Comparison of ENCODE assay signal across 7 cellular contexts in the genomic region with DNA sequence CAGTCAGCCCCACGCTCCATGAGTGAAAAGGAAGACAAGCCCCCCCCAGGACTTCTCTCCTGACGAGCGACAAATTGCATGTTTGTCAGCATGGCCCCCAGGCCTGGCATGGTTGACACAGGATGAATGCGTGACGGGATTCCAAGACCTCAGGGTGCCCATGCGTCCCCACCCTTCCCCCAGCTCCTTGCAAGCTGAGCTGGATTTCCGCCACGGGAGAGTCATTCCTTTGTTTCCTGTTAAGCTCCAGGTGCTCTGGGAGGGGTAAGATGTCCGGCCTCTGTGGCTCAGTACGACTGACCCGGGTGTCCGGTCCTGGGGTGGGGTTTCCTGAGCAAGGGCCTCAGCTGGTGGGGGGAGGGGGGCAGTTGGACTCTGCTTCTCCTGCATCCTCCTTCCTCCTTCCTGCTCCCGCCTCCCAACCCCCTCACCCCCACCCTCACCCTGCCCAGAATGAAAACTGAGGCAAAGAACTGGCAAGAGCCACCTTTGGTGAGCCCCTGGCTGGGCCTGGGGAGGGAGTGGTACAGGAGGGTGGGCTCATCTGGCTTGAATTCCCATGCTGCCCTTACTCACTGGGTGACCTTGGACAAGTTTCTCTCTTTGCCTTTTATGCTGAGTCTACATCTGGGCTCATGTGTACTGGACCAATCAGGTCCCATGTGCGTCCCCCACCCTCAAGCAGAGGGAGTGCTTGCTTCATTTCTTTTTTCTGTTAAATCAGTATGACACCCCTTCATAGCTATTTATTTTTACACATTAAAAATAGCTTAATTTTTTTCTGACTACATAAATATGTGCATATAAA. TPM values are rescaled to one million over a fixed set of nuclear protein-coding genes. Genes with fewer than 3 reads are reported as not detected.
DNase-seq lines count a peak whose midpoint lies in the region; ATAC-seq, FAIRE-seq and TF ChIP-seq lines count a peak whose summit lies in the region.

No MANE protein-coding gene starts in this region.

- peak overlapping the region; percentile 54 for H3K27ac ChIP-seq in HUES48 (ENCODE audit: low read depth, low read length)
- no peak overlapping the region for H3K27ac ChIP-seq in K562 (ENCODE audit: extremely low read depth, low read depth, low read length)
- peak overlapping the region; percentile 57 for H3K27ac ChIP-seq in temporal lobe (ENCODE audit: low read depth, low read length)

- TF ChIP-seq CTCF in K562 (IDR thresholded peaks at IDR 0.05 in 2 of 3, conservative IDR thresholded peaks at IDR 0.05 in 1 of 3; ENCODE audit: insufficient read depth in 2 of 3, low read depth in 1 of 3, low read length in 3 of 3) (peak in 1 of 3 experiments; percentile 21; a peak in 1 of 6 replicates), kidney epithelial cell (IDR thresholded peaks at IDR 0.05; ENCODE audit: insufficient read depth, low read length, poor library complexity, severe bottlenecking) (no peak)

- DNase-seq in K562 (ENCODE audit: extremely low read depth in 1 of 4, low spot score in 3 of 4) = peak in 2 of 4 experiments; percentile 46 to 48
- DNase-seq in kidney epithelial cell (ENCODE audit: low read depth) = peak; percentile 76
- no peak for DNase-seq in RPMI8226

- H3K9ac ChIP-seq in HUES48 (ENCODE audit: low read depth, low read length) (no peak overlapping the region), K562 (ENCODE audit: insufficient read depth in 1 of 2, low read depth in 2 of 2, low read length in 2 of 2) (peak overlapping the region in 1 of 2 experiments; percentile 79; a peak in 2 of 4 replicates)

- H3K79me2 ChIP-seq in K562 (ENCODE audit: control insufficient read depth, insufficient read depth, low read length) = peaks cover 20% of the 10 kb centered on the region; the same call in 2 of the 3 replicates

- WGBS in K562 (ENCODE audit: insufficient coverage, low coverage, missing lambda C conversion rate) = 68% methylated on average over 9 of the region's 14 CpGs

- peaks cover 16% of the 10 kb centered on the region for H3K36me3 ChIP-seq in HUES48 (ENCODE audit: control insufficient read depth, insufficient read depth, low read length)
- peaks cover 18% of the 10 kb centered on the region; the same call in 1 of the 3 replicates for H3K36me3 ChIP-seq in K562 (ENCODE audit: control insufficient read depth, insufficient read depth, low read length)
- H3K36me3 ChIP-seq in kidney epithelial cell (ENCODE audit: control insufficient read depth, insufficient read depth, low read length) = no peaks in the 10 kb centered on the region

- H4K20me1 ChIP-seq in K562 (replicated peaks; ENCODE audit: control insufficient read depth, insufficient read depth, low read length) = 0 out of 2 replicates have a peak, but pooled peaks cover 3% of the 10 kb centered on the region

- H3K4me2 ChIP-seq in K562 (ENCODE audit: insufficient read depth, low read length) = peak overlapping the region; percentile 84; the same call in 1 of the 2 replicates

- 0 out of 2 replicates have a peak overlapping the region, but pooled peaks have one; percentile 2 for H3K4me3 ChIP-seq in HUES48 (ENCODE audit: low read depth, low read length)
- H3K4me3 ChIP-seq in K562 = no peak overlapping the region
- H3K4me3 ChIP-seq in kidney epithelial cell (ENCODE audit: low read depth, low read length) = peak overlapping the region; percentile 74

- H3K27me3 ChIP-seq in HUES48 (ENCODE audit: control insufficient read depth, insufficient read depth, low read length) (peaks cover 14% of the 10 kb centered on the region), K562 (ENCODE audit: control insufficient read depth in 2 of 2, insufficient read depth in 2 of 2, low read length in 2 of 2) (no peaks in the 10 kb centered on the region), kidney epithelial cell (ENCODE audit: control insufficient read depth, insufficient read depth, low read length) (no peaks in the 10 kb centered on the region)

- TF ChIP-seq EP300 in K562 (IDR thresholded peaks at IDR 0.05; ENCODE audit: low read length) = no peak

- no peak for TF ChIP-seq POLR2A in K562 (conservative IDR thresholded peaks at IDR 0.05)

- no peak overlapping the region for H2AFZ ChIP-seq in K562 (ENCODE audit: low read depth, low read length)

- H3K4me1 ChIP-seq in HUES48 (ENCODE audit: control insufficient read depth, insufficient read depth, low read length) (peaks cover 16% of the 10 kb centered on the region), K562 (replicated peaks in 1 of 2; ENCODE audit: control insufficient read depth in 2 of 2, insufficient read depth in 2 of 2, low read length in 2 of 2) (peaks cover 16 to 51% of the 10 kb centered on the region in 2 experiments; a peak in 4 of 5 replicates)

- CTCF ChIA-PET in K562 (lab: Yijun Ruan, JAX; ENCODE audit: low intra/inter-chr PET ratio) = interaction anchor here (0.8 to 3.6 kb wide), 3 partner anchors 41 to 42 kb away, joined by 3 to 91 read pairs (median 6); no protein-coding TSS in a partner anchor

- BruUV-seq in K562 (replicated peaks; lab: Mats Ljungman, UMichigan) = no TSS peak

- ATAC-seq in K562 (no peak), GM21717 (IDR thresholded peaks at IDR 0.05; ENCODE audit: unreplicated experiment) (no peak), HG03520 (IDR thresholded peaks at IDR 0.05; ENCODE audit: unreplicated experiment) (no peak)

- no peak for TF ChIP-seq RAD21 in K562 (CRISPR knock-in tag; conservative IDR thresholded peaks at IDR 0.05 in 1 of 2, IDR thresholded peaks at IDR 0.05 in 1 of 2)

- POLR2A ChIA-PET in K562 (lab: Yijun Ruan, JAX) = interaction anchor here (0.6 to 3.2 kb wide), 5 partner anchors 9 to 191 kb away, joined by 3 to 21 read pairs (median 7); a partner anchor contains a TSS

- in situ Hi-C loops in K562 (cut with MboI) = no loop called here

- no peaks in the 10 kb centered on the region for H3K9me1 ChIP-seq in K562 (ENCODE audit: control insufficient read depth, insufficient read depth, low read length)

- FAIRE-seq in K562 (lab: Jason Lieb, UNC) = peak; percentile 23

- intact Hi-C loops in K562 (cut with micrococcal nuclease) = loop anchor here (2.0 to 10.0 kb wide), 3 partner anchors 14 to 202 kb away; a partner anchor contains a TSS

- no peaks in the 10 kb centered on the region for H3K9me3 ChIP-seq in HUES48 (ENCODE audit: control insufficient read depth, insufficient read depth, low read length)
- H3K9me3 ChIP-seq in K562 (replicated peaks; ENCODE audit: control insufficient read depth, insufficient read depth, low read depth, low read length) = no peaks in the 10 kb centered on the region

RNA-seq across cellular contexts. Expression of a gene that starts 2.5 kb away (rescaled TPM):
- total RNA-seq in K562 (2011; cell fraction: chromatin; rRNA removed; ENCODE audit: low replicate concordance) = 5.1 and 29.5 TPM in 2 replicates
- 17.6 and 26.3 TPM in 2 replicates for total RNA-seq in K562 (2011; cell fraction: nucleolus; rRNA removed)
- total RNA-seq in K562 (2011; cell fraction: nucleoplasm; rRNA removed) = 11.7 and 13.1 TPM in 2 replicates
- total RNA-seq in K562 (2014; rRNA removed) (0.54 and 2.6 TPM in 2 replicates), K562 (2014; rRNA removed; fragmentation: Illumina TruSeq; extraction: Trizol) (0.29 TPM in 1 of 2 replicates, not detected in the other), K562 (2015; rRNA removed; fragmentation: Illumina TruSeq; extraction: Trizol) (0.79 and 1.3 TPM in 2 replicates), K562 (2021) (2.1 and 3.5 TPM in 2 replicates), kidney epithelial cell (37.4 and 46.4 TPM in 2 replicates), temporal lobe (2.7 TPM)
- polyA plus RNA-seq in K562 (2011; rRNA removed) (0.45 and 1.9 TPM in 2 replicates), K562 (2014; fragmentation: Illumina TruSeq; extraction: Trizol) (2.9 and 5.4 TPM in 2 replicates), K562 (2014; fragmentation: Nextera tagmentation; extraction: Ambion mirVana) (under 1 TPM; 0.27 to 0.52 TPM), K562 (2014; rRNA removed) (1.1 and 1.5 TPM in 2 replicates)
- polyA plus RNA-seq in K562 (2011; cell fraction: cytosol; rRNA removed) = 0.68 and 3.8 TPM in 2 replicates
- 3.4 and 6.9 TPM in 2 replicates for polyA plus RNA-seq in K562 (2011; cell fraction: nucleus; rRNA removed)
- polyA plus RNA-seq in K562 (2012) = 2.2 and 4.8 TPM in 2 replicates
- 0.53 and 1.1 TPM in 2 replicates for polyA minus RNA-seq in K562 (2011; rRNA and poly(A)+ RNA removed)
- 1.3 and 2.0 TPM in 2 replicates for polyA minus RNA-seq in K562 (2011; cell fraction: cytosol; rRNA and poly(A)+ RNA removed)
- polyA minus RNA-seq in K562 (2011; cell fraction: nucleus; rRNA and poly(A)+ RNA removed) = 3.1 and 5.8 TPM in 2 replicates

RNA-seq across cellular contexts. Expression of a gene that starts 16.5 kb away (rescaled TPM):
- total RNA-seq in K562 (2011; cell fraction: chromatin; rRNA removed; ENCODE audit: low replicate concordance) = 75.3 and 142 TPM in 2 replicates
- total RNA-seq in K562 (2011; cell fraction: nucleolus; rRNA removed) = 65.5 and 74.9 TPM in 2 replicates
- 76.9 and 80.5 TPM in 2 replicates for total RNA-seq in K562 (2011; cell fraction: nucleoplasm; rRNA removed)
- total RNA-seq in K562 (2014; rRNA removed) (34.4 and 44.0 TPM in 2 replicates), K562 (2014; rRNA removed; fragmentation: Illumina TruSeq; extraction: Trizol) (28.1 and 29.3 TPM in 2 replicates), K562 (2015; rRNA removed; fragmentation: Illumina TruSeq; extraction: Trizol) (41.0 and 41.1 TPM in 2 replicates), K562 (2021) (74.6 and 76.3 TPM in 2 replicates), kidney epithelial cell (53.9 and 59.4 TPM in 2 replicates), temporal lobe (25.3 TPM)
- polyA plus RNA-seq in K562 (2011; rRNA removed) (29.7 and 40.3 TPM in 2 replicates), K562 (2014; fragmentation: Illumina TruSeq; extraction: Trizol) (65.0 and 81.7 TPM in 2 replicates), K562 (2014; fragmentation: Nextera tagmentation; extraction: Ambion mirVana) (10 to 100 TPM; 15.6 to 33.2 TPM), K562 (2014; rRNA removed) (33.2 and 35.6 TPM in 2 replicates)
- 44.3 and 45.4 TPM in 2 replicates for polyA plus RNA-seq in K562 (2011; cell fraction: cytosol; rRNA removed)
- polyA plus RNA-seq in K562 (2011; cell fraction: nucleus; rRNA removed) = 64.8 and 70.4 TPM in 2 replicates
- 54.9 and 55.8 TPM in 2 replicates for polyA plus RNA-seq in K562 (2012)
- 31.7 and 32.1 TPM in 2 replicates for polyA minus RNA-seq in K562 (2011; rRNA and poly(A)+ RNA removed)
- 25.4 and 35.7 TPM in 2 replicates for polyA minus RNA-seq in K562 (2011; cell fraction: cytosol; rRNA and poly(A)+ RNA removed)
- 21.1 and 35.7 TPM in 2 replicates for polyA minus RNA-seq in K562 (2011; cell fraction: nucleus; rRNA and poly(A)+ RNA removed)

RNA-seq across cellular contexts. Expression of a gene that starts 37.4 kb away (rescaled TPM):
- total RNA-seq in K562 (2011; cell fraction: chromatin; rRNA removed; ENCODE audit: low replicate concordance) = 0.79 and 1.5 TPM in 2 replicates
- total RNA-seq in K562 (2011; cell fraction: nucleolus; rRNA removed) = 1.4 and 1.5 TPM in 2 replicates
- 0.38 and 0.95 TPM in 2 replicates for total RNA-seq in K562 (2011; cell fraction: nucleoplasm; rRNA removed)
- total RNA-seq in K562 (2014; rRNA removed) (1.3 and 2.1 TPM in 2 replicates), K562 (2014; rRNA removed; fragmentation: Illumina TruSeq; extraction: Trizol) (0.29 and 0.44 TPM in 2 replicates), K562 (2015; rRNA removed; fragmentation: Illumina TruSeq; extraction: Trizol) (0.65 and 0.75 TPM in 2 replicates), K562 (2021) (0.81 and 1.3 TPM in 2 replicates), kidney epithelial cell (0.89 and 1.3 TPM in 2 replicates), temporal lobe (3.0 TPM)
- polyA plus RNA-seq in K562 (2011; rRNA removed) (0.39 and 0.56 TPM in 2 replicates), K562 (2014; fragmentation: Illumina TruSeq; extraction: Trizol) (0.49 and 0.64 TPM in 2 replicates), K562 (2014; fragmentation: Nextera tagmentation; extraction: Ambion mirVana) (under 1 TPM; 0.06 to 0.08 TPM), K562 (2014; rRNA removed) (0.61 and 0.98 TPM in 2 replicates)
- 0.53 and 1.1 TPM in 2 replicates for polyA plus RNA-seq in K562 (2011; cell fraction: cytosol; rRNA removed)
- polyA plus RNA-seq in K562 (2011; cell fraction: nucleus; rRNA removed) = 0.79 and 1.1 TPM in 2 replicates
- 1.0 and 1.8 TPM in 2 replicates for polyA plus RNA-seq in K562 (2012)
- 0.12 and 0.25 TPM in 2 replicates for polyA minus RNA-seq in K562 (2011; rRNA and poly(A)+ RNA removed)
- polyA minus RNA-seq in K562 (2011; cell fraction: cytosol; rRNA and poly(A)+ RNA removed) = 0.64 TPM in 1 of 2 replicates, not detected in the other
- polyA minus RNA-seq in K562 (2011; cell fraction: nucleus; rRNA and poly(A)+ RNA removed) = 0.67 and 0.81 TPM in 2 replicates

RNA-seq across cellular contexts. Expression of a gene that starts 55.4 kb away (rescaled TPM):
- 265 and 326 TPM in 2 replicates for total RNA-seq in K562 (2011; cell fraction: chromatin; rRNA removed; ENCODE audit: low replicate concordance)
- 95.2 and 116 TPM in 2 replicates for total RNA-seq in K562 (2011; cell fraction: nucleolus; rRNA removed)
- 147 and 156 TPM in 2 replicates for total RNA-seq in K562 (2011; cell fraction: nucleoplasm; rRNA removed)
- total RNA-seq in K562 (2014; rRNA removed) (35.0 and 37.1 TPM in 2 replicates), K562 (2014; rRNA removed; fragmentation: Illumina TruSeq; extraction: Trizol) (49.4 and 50.7 TPM in 2 replicates), K562 (2015; rRNA removed; fragmentation: Illumina TruSeq; extraction: Trizol) (47.5 and 52.5 TPM in 2 replicates), K562 (2021) (43.2 and 46.7 TPM in 2 replicates), kidney epithelial cell (8.9 and 11.5 TPM in 2 replicates), temporal lobe (2.7 TPM)
- polyA plus RNA-seq in K562 (2011; rRNA removed) (114 and 134 TPM in 2 replicates), K562 (2014; fragmentation: Illumina TruSeq; extraction: Trizol) (92.7 and 113 TPM in 2 replicates), K562 (2014; fragmentation: Nextera tagmentation; extraction: Ambion mirVana) (1 to 10 TPM; 2.7 to 5.6 TPM), K562 (2014; rRNA removed) (44.4 and 52.8 TPM in 2 replicates)
- 93.4 and 98.1 TPM in 2 replicates for polyA plus RNA-seq in K562 (2011; cell fraction: cytosol; rRNA removed)
- polyA plus RNA-seq in K562 (2011; cell fraction: nucleus; rRNA removed) = 150 and 166 TPM in 2 replicates
- polyA plus RNA-seq in K562 (2012) = 38.7 and 48.5 TPM in 2 replicates
- 120 and 125 TPM in 2 replicates for polyA minus RNA-seq in K562 (2011; rRNA and poly(A)+ RNA removed)
- polyA minus RNA-seq in K562 (2011; cell fraction: cytosol; rRNA and poly(A)+ RNA removed) = 44.7 and 51.1 TPM in 2 replicates
- 49.7 and 85.1 TPM in 2 replicates for polyA minus RNA-seq in K562 (2011; cell fraction: nucleus; rRNA and poly(A)+ RNA removed)
